ENCODE assay signal across 8 cellular contexts in genomic region chr1:2555634-2556276, GRCh38. TPM values are rescaled to one million over a fixed set of nuclear protein-coding genes. Genes with fewer than 3 reads are reported as not detected.
A peak's percentile ranks its signal among the peaks of the same experiment; 100 is the strongest.
DNase-seq lines count a peak whose midpoint lies in the region; TF ChIP-seq lines count a peak whose summit lies in the region.

No MANE protein-coding gene starts in this region.

- intact Hi-C loops in OCI-LY7 (cut with micrococcal nuclease; ENCODE audit: unreplicated experiment) = loop anchor here (1.0 kb wide), 1 partner anchor 30 kb away; no protein-coding TSS in a partner anchor
- intact Hi-C loops in head of caudate nucleus (cut with DNase I) = no loop called here

- no peaks in the 10 kb centered on the region for H4K20me1 ChIP-seq in OCI-LY7 (ENCODE audit: insufficient read depth, low read length)

- no peaks in the 10 kb centered on the region for H3K36me3 Mint-ChIP-seq in HFFc6 (ENCODE audit: low read depth)

- POLR2A ChIA-PET in OCI-LY7 (lab: Charles Lee) = interaction anchor here (1.3 to 1.6 kb wide), 2 partner anchors 28 to 29 kb away, joined by 4 read pairs; no protein-coding TSS in a partner anchor

- H3K27me3 ChIP-seq in WERI-Rb-1 (ENCODE audit: insufficient read depth, low read depth, severe bottlenecking) = no peaks in the 10 kb centered on the region

- H3K4me3 Mint-ChIP-seq in HFFc6 = peak overlapping the region; percentile 90

- H3K9me2 ChIP-seq in OCI-LY7 (ENCODE audit: insufficient read depth, low read length) = no peaks in the 10 kb centered on the region

- DNase-seq in GDM1 (lab: John Stamatoyannopoulos, UW) = peak; percentile 90
- DNase-seq in HFFc6 = peak; percentile 41
- DNase-seq in OCI-LY7 (ENCODE audit: low spot score) = peak; percentile 45
- peak; percentile 66 for DNase-seq in activated gamma-delta T cell (lab: John Stamatoyannopoulos, UW)
- peak in 25 of 42 donors; percentile 31 to 75 (median 55) for DNase-seq in head of caudate nucleus
- no peak for DNase-seq in NCI-H1436 treated with DMSO at 0.1 percent for 48 hours (lab: John Stamatoyannopoulos, UW)
- DNase-seq in WERI-Rb-1 = no peak

- peak overlapping the region; percentile 65 for H3K4me3 ChIP-seq in OCI-LY7 (ENCODE audit: low read depth, low read length, poor library complexity, severe bottlenecking)
- peak overlapping the region; percentile 39 to 88 (median 58) for H3K4me3 ChIP-seq in skin epidermis
- H3K4me3 ChIP-seq in WERI-Rb-1 (ENCODE audit: low read depth, low read length) = no peak overlapping the region

- H3K27ac Mint-ChIP-seq in HFFc6 = peak overlapping the region; percentile 89

- H3K36me3 ChIP-seq in OCI-LY7 (ENCODE audit: insufficient read depth, low read length) = no peaks in the 10 kb centered on the region
- no peaks in the 10 kb centered on the region for H3K36me3 ChIP-seq in WERI-Rb-1

- H3K27ac ChIP-seq in OCI-LY7 (ENCODE audit: low read depth, low read length, poor library complexity, severe bottlenecking) (peak overlapping the region; percentile 41), skin epidermis (peak overlapping the region; percentile 81 to 100 (median 95)), WERI-Rb-1 (no peak overlapping the region)

- H2AFZ ChIP-seq in OCI-LY7 (ENCODE audit: low read length) = peak overlapping the region; percentile 77; the same call in 1 of the 2 replicates

- H3K9me3 Mint-ChIP-seq in HFFc6 = no peaks in the 10 kb centered on the region

- no TSS peak for BruUV-seq in OCI-LY7 (replicated peaks; lab: Mats Ljungman, UMichigan)

- peaks cover 12% of the 10 kb centered on the region for H3K4me1 Mint-ChIP-seq in HFFc6 (ENCODE audit: low read depth)

- no peak; the same call in 1 of the 2 replicates for TF ChIP-seq CTCF in HFFc6 (IDR thresholded peaks at IDR 0.05)
- TF ChIP-seq CTCF in OCI-LY7 (conservative IDR thresholded peaks at IDR 0.05; ENCODE audit: low read length) = no peak
- no peak for TF ChIP-seq CTCF in WERI-Rb-1 (IDR thresholded peaks at IDR 0.05; ENCODE audit: low read depth, low read length)

- H3K4me2 ChIP-seq in OCI-LY7 (ENCODE audit: low read length) = peak overlapping the region; percentile 73

- H3K79me2 ChIP-seq in OCI-LY7 (ENCODE audit: insufficient read depth, low read depth, low read length) = no peaks in the 10 kb centered on the region

- H3K27me3 Mint-ChIP-seq in HFFc6 (ENCODE audit: insufficient read depth) = peaks cover 4% of the 10 kb centered on the region; the same call in 1 of the 2 replicates

- H3K4me1 ChIP-seq in OCI-LY7 (ENCODE audit: insufficient read depth, low read length, poor library complexity, severe bottlenecking) = peaks cover 20% of the 10 kb centered on the region

- CTCF ChIA-PET in OCI-LY7 (lab: Charles Lee; ENCODE audit: unreplicated experiment) = no interaction called here

- H3K9me3 ChIP-seq in OCI-LY7 (ENCODE audit: low read length) (no peaks in the 10 kb centered on the region), WERI-Rb-1 (ENCODE audit: severe bottlenecking) (no peaks in the 10 kb centered on the region)

RNA-seq across cellular contexts. Expression of gene TNFRSF14, which starts 0.4 kb away (rescaled TPM):
- 10 to 100 TPM in 4 of 6 experiments, 1 to 10 TPM in 2; 7.4 to 14.2 (median 11.5) TPM for total RNA-seq in HFFc6 (2021; fragmentation: NEBNext Ultra II Directional; extraction: Animal tissue kit (Norgen Biotek cat#: 25700))
- total RNA-seq in OCI-LY7 (2014; rRNA removed; shearing (Covaris generic)) = 15.0 and 18.5 TPM in 2 replicates
- 15.7 and 18.9 TPM in 2 replicates for total RNA-seq in OCI-LY7 (2022)

RNA-seq across cellular contexts. Expression of gene HES5, which starts 25.7 kb away (rescaled TPM):
- total RNA-seq in HFFc6 (2021; fragmentation: NEBNext Ultra II Directional; extraction: Animal tissue kit (Norgen Biotek cat#: 25700)) = under 1 TPM in 5 of 6 experiments, not detected in 1; 0.28 to 0.57 (median 0.36) TPM
- total RNA-seq in OCI-LY7 (2014; rRNA removed; shearing (Covaris generic)) = not detected in 2 replicates
- not detected in 2 replicates for total RNA-seq in OCI-LY7 (2022)

RNA-seq across cellular contexts. Expression of gene PANK4, which starts 29.4 kb away (rescaled TPM):
- 10 to 100 TPM; 20.6 to 26.4 (median 24.0) TPM for total RNA-seq in HFFc6 (2021; fragmentation: NEBNext Ultra II Directional; extraction: Animal tissue kit (Norgen Biotek cat#: 25700))
- total RNA-seq in OCI-LY7 (2014; rRNA removed; shearing (Covaris generic)) = 43.6 and 55.9 TPM in 2 replicates
- 49.1 and 53.9 TPM in 2 replicates for total RNA-seq in OCI-LY7 (2022)

RNA-seq across cellular contexts. Expression of gene PRXL2B, which starts 30.8 kb away (rescaled TPM):
- total RNA-seq in HFFc6 (2021; fragmentation: NEBNext Ultra II Directional; extraction: Animal tissue kit (Norgen Biotek cat#: 25700)) = 10 to 100 TPM; 27.1 to 38.9 (median 34.7) TPM
- 7.0 and 10.4 TPM in 2 replicates for total RNA-seq in OCI-LY7 (2014; rRNA removed; shearing (Covaris generic))
- total RNA-seq in OCI-LY7 (2022) = 4.8 and 5.2 TPM in 2 replicates

Comparison
In these comparisons a context has a peak if more than half of its experiments do, and no peak if none do; other contexts are left out.
1. DNase-seq: peak in GDM1 (single experiment), HFFc6 (single experiment), OCI-LY7 (single experiment), activated gamma-delta T cell (single experiment) and head of caudate nucleus (25 of 42); none in NCI-H1436 treated with DMSO at 0.1 percent for 48 hours (single experiment) and WERI-Rb-1 (single experiment).